In the genomic region with DNA sequence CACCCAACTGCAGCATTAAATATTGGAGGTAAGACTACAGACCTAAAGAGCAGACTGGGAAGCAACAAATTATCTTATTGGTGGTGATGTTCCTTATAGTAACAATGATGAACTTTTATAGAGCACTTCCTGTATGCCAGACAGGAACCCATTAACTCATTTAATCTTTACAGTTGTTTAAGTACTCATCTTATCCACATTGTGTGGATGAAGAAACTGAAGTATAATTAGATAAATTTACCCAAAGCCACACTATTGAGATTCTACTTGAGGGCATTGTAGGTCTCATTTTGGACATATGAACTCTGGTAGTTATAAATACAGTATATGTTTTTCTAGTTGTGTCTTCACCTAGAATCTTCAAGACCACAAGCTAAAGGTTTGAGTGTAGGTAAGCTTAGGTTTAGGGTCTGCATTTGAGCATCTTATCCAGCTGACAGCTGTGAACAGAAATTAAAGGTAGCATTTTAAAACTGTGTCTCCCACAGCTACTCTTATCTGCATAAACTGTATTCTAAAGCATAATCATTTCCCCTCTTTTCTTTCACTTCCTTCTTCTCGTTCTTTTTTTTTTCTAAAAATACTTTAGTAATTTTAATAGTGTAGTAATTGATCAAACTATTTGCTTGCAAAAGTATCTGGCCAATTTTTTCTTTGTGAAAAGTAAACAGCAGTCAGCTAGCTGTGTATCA, we compare ENCODE assay signal across 12 cellular contexts.
DNase-seq lines count a peak whose midpoint lies in the region; ATAC-seq, FAIRE-seq and TF ChIP-seq lines count a peak whose summit lies in the region.
"Had no signal": no experiment of that assay in that cellular context is flagged by ENCODE, and none has a peak within 500 bp of the region (broad histone marks: within the 10 kb centered on the region; RNA-seq: fewer than 3 reads in every experiment).

No MANE protein-coding gene starts in this region.

- no peak overlapping the region for H3K27ac ChIP-seq in endothelial cell of umbilical vein (ENCODE audit: insufficient read depth, low read depth, low read length)
- H3K27ac ChIP-seq: adrenal gland, upper lobe of right lung had no signal

- H3K9ac ChIP-seq in endothelial cell of umbilical vein (replicated peaks; ENCODE audit: extremely low read depth, insufficient read depth, low read length) = no peak overlapping the region

- CTCF ChIA-PET in endothelial cell of umbilical vein (lab: Charles Lee) (interaction anchor here (0.8 kb wide), 1 partner anchor 37 kb away, joined by 3 read pairs; no protein-coding TSS in a partner anchor), Caco-2 (lab: Charles Lee) (no interaction called here)

- H3K27ac Mint-ChIP-seq in Caco-2 (ENCODE audit: unreplicated experiment) = no peak overlapping the region

- H3K4me3 Mint-ChIP-seq in Caco-2 (ENCODE audit: unreplicated experiment) = no peak overlapping the region

- dilution Hi-C loops in endothelial cell of umbilical vein (cut with MboI; ENCODE audit: extremely low pct_ligation_motif_present, low sequenced_read_pairs) = no loop called here

- H2AFZ ChIP-seq in endothelial cell of umbilical vein (ENCODE audit: low read depth, low read length) = no peak overlapping the region

- TF ChIP-seq POLR2A in endothelial cell of umbilical vein (IDR thresholded peaks at IDR 0.05; ENCODE audit: low read depth, low read length) = no peak

- ATAC-seq in GM18870 (IDR thresholded peaks at IDR 0.05; ENCODE audit: unreplicated experiment) = peak; percentile 62
- peak; percentile 77 for ATAC-seq in GM21737 (IDR thresholded peaks at IDR 0.05; ENCODE audit: unreplicated experiment)
- ATAC-seq in HG03432 (IDR thresholded peaks at IDR 0.05; ENCODE audit: unreplicated experiment) = peak; percentile 77
- ATAC-seq: upper lobe of right lung had no signal

- no peaks in the 10 kb centered on the region for H3K4me1 Mint-ChIP-seq in Caco-2 (ENCODE audit: low read depth, unreplicated experiment)

- H3K4me2 ChIP-seq in endothelial cell of umbilical vein (ENCODE audit: insufficient read depth, low read length) = peak overlapping the region; percentile 11

- peak; percentile 16 for DNase-seq in endothelial cell of umbilical vein (ENCODE audit: low read depth, low spot score)
- DNase-seq in Caco-2 = no peak
- no peak for DNase-seq in NCI-H2227 treated with DMSO at 0.1 percent for 48 hours (lab: John Stamatoyannopoulos, UW)
- DNase-seq in NCI-H187 (lab: John Stamatoyannopoulos, UW) = no peak
- DNase-seq: adrenal gland; effector CD8-positive, alpha-beta T cell; retina; upper lobe of right lung had no signal

- H3K36me3 ChIP-seq in endothelial cell of umbilical vein (ENCODE audit: control insufficient read depth in 2 of 2, extremely low read depth in 1 of 2, insufficient read depth in 2 of 2, low read length in 2 of 2) = no peaks in the 10 kb centered on the region
- H3K36me3 ChIP-seq in Caco-2 (ENCODE audit: control insufficient read depth, insufficient read depth, low read length) = no peaks in the 10 kb centered on the region
- H3K36me3 ChIP-seq: adrenal gland, upper lobe of right lung had no signal

- POLR2A ChIA-PET in endothelial cell of umbilical vein (lab: Charles Lee) (no interaction called here), Caco-2 (lab: Charles Lee) (no interaction called here)

- intact Hi-C loops in endothelial cell of umbilical vein (cut with micrococcal nuclease) = no loop called here
- intact Hi-C loops in Caco-2 (cut with micrococcal nuclease; ENCODE audit: unreplicated experiment) = no loop called here

- H3K4me3 ChIP-seq in endothelial cell of umbilical vein (replicated peaks in 1 of 3; ENCODE audit: insufficient read depth in 1 of 3, low read depth in 1 of 3, low read length in 3 of 3) (no peak overlapping the region), Caco-2 (ENCODE audit: low read depth, low read length) (no peak overlapping the region)
- H3K4me3 ChIP-seq: adrenal gland, upper lobe of right lung had no signal

- no peaks in the 10 kb centered on the region for H3K27me3 Mint-ChIP-seq in Caco-2 (ENCODE audit: insufficient read depth, unreplicated experiment)

- no peaks in the 10 kb centered on the region for H3K9me3 Mint-ChIP-seq in Caco-2 (ENCODE audit: unreplicated experiment)

- no peaks in the 10 kb centered on the region for H3K27me3 ChIP-seq in endothelial cell of umbilical vein (ENCODE audit: control insufficient read depth in 2 of 2, insufficient read depth in 2 of 2, low read length in 2 of 2)
- no peaks in the 10 kb centered on the region for H3K27me3 ChIP-seq in Caco-2 (replicated peaks; ENCODE audit: control insufficient read depth, insufficient read depth, low read length)
- H3K27me3 ChIP-seq: adrenal gland, upper lobe of right lung had no signal

- BruUV-seq in endothelial cell of umbilical vein (replicated peaks; lab: Mats Ljungman, UMichigan) (no TSS peak), Caco-2 (replicated peaks; lab: Mats Ljungman, UMichigan) (no TSS peak)

- H3K9me1 ChIP-seq in endothelial cell of umbilical vein (replicated peaks; ENCODE audit: control insufficient read depth, extremely low read depth, insufficient read depth, low read length) = no peaks in the 10 kb centered on the region

- H3K4me1 ChIP-seq in endothelial cell of umbilical vein (ENCODE audit: control insufficient read depth, extremely low read depth, insufficient read depth, low read length) (peaks cover 7% of the 10 kb centered on the region), Caco-2 (no peaks in the 10 kb centered on the region)
- H3K4me1 ChIP-seq: adrenal gland had no signal

- peaks cover 1% of the 10 kb centered on the region for H3K79me2 ChIP-seq in endothelial cell of umbilical vein (ENCODE audit: control insufficient read depth, insufficient read depth, low read length)

- H4K20me1 ChIP-seq in endothelial cell of umbilical vein (replicated peaks; ENCODE audit: control insufficient read depth, extremely low read depth, insufficient read depth, low read length) = no peaks in the 10 kb centered on the region

- H3K9me3 ChIP-seq in endothelial cell of umbilical vein (replicated peaks; ENCODE audit: control insufficient read depth, insufficient read depth, low read length) = no peaks in the 10 kb centered on the region
- H3K9me3 ChIP-seq in Caco-2 = no peaks in the 10 kb centered on the region
- H3K9me3 ChIP-seq: adrenal gland, upper lobe of right lung had no signal

- H3K36me3 Mint-ChIP-seq in Caco-2 (ENCODE audit: insufficient read depth, unreplicated experiment) = no peaks in the 10 kb centered on the region

- no peak for FAIRE-seq in endothelial cell of umbilical vein (lab: Jason Lieb, UNC)
- FAIRE-seq: HTR-8/SVneo had no signal

- TF ChIP-seq CTCF in endothelial cell of umbilical vein (IDR thresholded peaks at IDR 0.05; ENCODE audit: extremely low read depth in 1 of 2, insufficient read depth in 1 of 2, low read depth in 1 of 2, low read length in 2 of 2) = no peak
- no peak for TF ChIP-seq CTCF in Caco-2 (IDR thresholded peaks at IDR 0.05; ENCODE audit: insufficient read depth in 1 of 2, low read depth in 1 of 2, low read length in 1 of 2, severe bottlenecking in 1 of 2, unreplicated experiment in 1 of 2)

TF ChIP-seq in endothelial cell of umbilical vein, 7 proteins besides CTCF, POLR2A, EP300 and RAD21:
- TF ChIP-seq, protein P1, sequence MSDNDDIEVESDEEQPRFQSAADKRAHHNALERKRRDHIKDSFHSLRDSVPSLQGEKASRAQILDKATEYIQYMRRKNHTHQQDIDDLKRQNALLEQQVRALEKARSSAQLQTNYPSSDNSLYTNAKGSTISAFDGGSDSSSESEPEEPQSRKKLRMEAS (IDR thresholded peaks at IDR 0.05; ENCODE audit: insufficient read depth, insufficient read length) = no peak
- TF ChIP-seq EZH2 (IDR thresholded peaks at IDR 0.05; ENCODE audit: borderline replicate concordance, low read depth, low read length, severe bottlenecking) = no peak
